8 cellular contexts compared by ENCODE assay signal in the genomic region with DNA sequence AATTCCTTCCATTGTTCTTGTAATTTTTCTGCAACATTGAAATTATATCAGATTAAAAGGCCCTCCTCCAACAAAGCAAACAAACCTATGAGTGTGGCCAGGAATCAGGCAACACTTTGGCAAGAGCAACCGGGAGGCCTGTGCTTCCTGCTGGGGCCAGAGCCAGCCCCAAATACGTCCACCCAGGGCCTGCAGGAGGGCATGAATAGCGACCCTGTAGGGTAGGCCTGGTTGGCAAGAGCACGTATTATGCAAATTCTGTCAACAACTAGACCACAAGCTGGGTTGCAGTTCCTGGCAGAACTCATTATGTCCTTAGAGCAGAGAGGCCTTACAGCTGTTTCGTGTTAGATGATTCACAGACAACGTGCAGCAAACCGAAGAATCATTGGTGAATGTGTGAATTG. TPM values are rescaled to one million over a fixed set of nuclear protein-coding genes. Genes with fewer than 3 reads are reported as not detected.
DNase-seq lines count a peak whose midpoint lies in the region; TF ChIP-seq lines count a peak whose summit lies in the region.

No MANE protein-coding gene starts in this region.

- H3K4me3 ChIP-seq in GM12865 (ENCODE audit: low read depth, low read length) (no peak overlapping the region; the same call in 1 of the 2 replicates), Karpas-422 (ENCODE audit: low read length) (no peak overlapping the region), iPS-20b (ENCODE audit: low read length) (peak overlapping the region; percentile 27; the same call in 1 of the 2 replicates), skeletal muscle cell (ENCODE audit: low read depth, low read length) (no peak overlapping the region)

- no peak overlapping the region for H2AFZ ChIP-seq in Karpas-422 (ENCODE audit: low read length)

- H3K27me3 Mint-ChIP-seq in endothelial cell (ENCODE audit: unreplicated experiment), result no peaks in the 10 kb centered on the region

- no peak overlapping the region for H3K4me3 Mint-ChIP-seq in endothelial cell (ENCODE audit: unreplicated experiment)

- H3K27ac ChIP-seq in Karpas-422 (ENCODE audit: low read length), result no peak overlapping the region
- peak overlapping the region; percentile 59 for H3K27ac ChIP-seq in iPS-20b (ENCODE audit: low read length)

- no peaks in the 10 kb centered on the region for H3K9me2 ChIP-seq in Karpas-422 (replicated peaks; ENCODE audit: insufficient read depth, low read length)

- H3K4me1 ChIP-seq in Karpas-422 (ENCODE audit: low read length) (peaks cover 14% of the 10 kb centered on the region), iPS-20b (ENCODE audit: insufficient read depth, low read length) (peaks cover 24% of the 10 kb centered on the region)

- H3K27ac Mint-ChIP-seq in endothelial cell (ENCODE audit: unreplicated experiment), result no peak overlapping the region

- H3K4me2 ChIP-seq in Karpas-422 (ENCODE audit: low read depth, low read length, poor library complexity, severe bottlenecking), result peak overlapping the region; percentile 39

- H3K9ac ChIP-seq in Karpas-422 (ENCODE audit: low read length) (no peak overlapping the region), iPS-20b (ENCODE audit: low read depth, low read length) (peak overlapping the region; percentile 50; the same call in 1 of the 2 replicates)

- TF ChIP-seq CTCF in GM12865 (IDR thresholded peaks at IDR 0.05; ENCODE audit: insufficient read depth, low read depth, low read length, missing control alignments) (no peak), endothelial cell (IDR thresholded peaks at IDR 0.05; ENCODE audit: unreplicated experiment) (no peak)

- H3K36me3 ChIP-seq in Karpas-422 (ENCODE audit: insufficient read depth, low read length), result no peaks in the 10 kb centered on the region
- no peaks in the 10 kb centered on the region for H3K36me3 ChIP-seq in iPS-20b (ENCODE audit: insufficient read depth, low read depth, low read length)

- H4K20me1 ChIP-seq in Karpas-422 (ENCODE audit: insufficient read depth, low read depth, low read length), result no peaks in the 10 kb centered on the region

- H3K9me3 ChIP-seq in Karpas-422 (ENCODE audit: low read length) (0 out of 2 replicates have a peak, but pooled peaks cover 4% of the 10 kb centered on the region), iPS-20b (ENCODE audit: insufficient read depth, low read depth, low read length) (no peaks in the 10 kb centered on the region)

- no peaks in the 10 kb centered on the region for H3K9me3 Mint-ChIP-seq in endothelial cell (ENCODE audit: unreplicated experiment)

- H3K27me3 ChIP-seq in Karpas-422 (ENCODE audit: low read length) (peaks cover 5% of the 10 kb centered on the region; the same call in 1 of the 2 replicates), iPS-20b (ENCODE audit: insufficient read depth, low read length) (no peaks in the 10 kb centered on the region)

- no peaks in the 10 kb centered on the region for H3K79me2 ChIP-seq in Karpas-422 (ENCODE audit: low read length)

- no peaks in the 10 kb centered on the region for H3K36me3 Mint-ChIP-seq in endothelial cell (ENCODE audit: low read depth, unreplicated experiment)

- H3K4me1 Mint-ChIP-seq in endothelial cell (ENCODE audit: unreplicated experiment), result no peaks in the 10 kb centered on the region

- DNase-seq in GM12865 (ENCODE audit: low read depth) (peak; percentile 96), GOT3 (lab: John Stamatoyannopoulos, UW) (peak; percentile 51), Karpas-422 (peak; percentile 71), SIG-M5 (lab: John Stamatoyannopoulos, UW) (peak; percentile 26), astrocyte of the hippocampus (ENCODE audit: low read depth, low spot score) (peak; percentile 95), skeletal muscle cell (ENCODE audit: low read depth) (peak; percentile 100), endothelial cell (ENCODE audit: low spot score) (no peak)

RNA-seq across cellular contexts. Expression of gene LGALS3, which starts 26.9 kb away (rescaled TPM):
- not detected in 2 replicates for total RNA-seq in Karpas-422 (2014; rRNA removed; shearing (Covaris generic); ENCODE audit: low replicate concordance)
- 4.1 TPM for total RNA-seq in endothelial cell (ENCODE audit: unreplicated experiment)

RNA-seq across cellular contexts. Expression of gene MAPK1IP1L, which starts 50.7 kb away (rescaled TPM):
- 31.8 and 111 TPM in 2 replicates for total RNA-seq in Karpas-422 (2014; rRNA removed; shearing (Covaris generic); ENCODE audit: low replicate concordance)
- total RNA-seq in endothelial cell (ENCODE audit: unreplicated experiment), result 106 TPM
